ENCODE assay signal across 9 cellular contexts in genomic region chr6:47631248-47632196, GRCh38.
A peak's percentile ranks its signal among the peaks of the same experiment; 100 is the strongest.
DNase-seq lines count a peak whose midpoint lies in the region; ATAC-seq, FAIRE-seq and TF ChIP-seq lines count a peak whose summit lies in the region.
"Had no signal": no experiment of that assay in that cellular context is flagged by ENCODE, and none has a peak within 500 bp of the region (broad histone marks: within the 10 kb centered on the region; RNA-seq: fewer than 3 reads in every experiment).

No MANE protein-coding gene starts in this region.

- H3K9me3 Mint-ChIP-seq in activated T-cell treated with anti-CD3 and anti-CD28 coated beads, Interleukin-2, amount 50 U/mL, for 4 hours, result no peaks in the 10 kb centered on the region

- H3K4me1 ChIP-seq in cardiac muscle cell (ENCODE audit: low read depth), result no peaks in the 10 kb centered on the region

- peak overlapping the region; percentile 33 for H3K4me3 Mint-ChIP-seq in activated T-cell treated with anti-CD3 and anti-CD28 coated beads, Interleukin-2, amount 50 U/mL, for 4 hours

- ATAC-seq in HG02870 (IDR thresholded peaks at IDR 0.05; ENCODE audit: unreplicated experiment), result peak; percentile 59
- ATAC-seq in activated T-cell treated with anti-CD3 and anti-CD28 coated beads, Interleukin-2, amount 50 U/mL, for 4 hours, result peak; percentile 28 to 34
- ATAC-seq in sciatic nerve, result peak; percentile 52

- H3K27me3 ChIP-seq in cardiac muscle cell, result no peaks in the 10 kb centered on the region

- H3K27me3 Mint-ChIP-seq in activated T-cell treated with anti-CD3 and anti-CD28 coated beads, Interleukin-2, amount 50 U/mL, for 4 hours (ENCODE audit: low read depth), result no peaks in the 10 kb centered on the region

- no peaks in the 10 kb centered on the region for H3K9me3 ChIP-seq in cardiac muscle cell (ENCODE audit: low read depth)

- H3K36me3 ChIP-seq in cardiac muscle cell, result no peaks in the 10 kb centered on the region

- DNase-seq in GM10248 (ENCODE audit: extremely low spot score) (peak; percentile 37), NCI-H2171 (lab: John Stamatoyannopoulos, UW) (peak; percentile 47), cardiac muscle cell (ENCODE audit: low read depth in 1 of 2, low spot score in 1 of 2) (peak; percentile 51 to 70), sciatic nerve (ENCODE audit: low spot score) (no peak)
- DNase-seq in activated T-cell treated with anti-CD3 and anti-CD28 coated beads, Interleukin-2, amount 50 U/mL, for 4 hours, result no peak
- no peak for DNase-seq in stimulated activated CD8-positive, alpha-beta memory T cell treated with anti-CD3 and anti-CD28 coated beads, Interleukin-4, amount 100 ng/mL, for 48 hours

- no peaks in the 10 kb centered on the region for H3K36me3 Mint-ChIP-seq in activated T-cell treated with anti-CD3 and anti-CD28 coated beads, Interleukin-2, amount 50 U/mL, for 4 hours (ENCODE audit: insufficient read depth)

- H3K4me1 Mint-ChIP-seq in activated T-cell treated with anti-CD3 and anti-CD28 coated beads, Interleukin-2, amount 50 U/mL, for 4 hours (ENCODE audit: low read depth), result peaks cover 14% of the 10 kb centered on the region

- CTCF ChIA-PET in GM10248 (lab: Yijun Ruan, JAX), result interaction anchor here (0.6 to 6.7 kb wide), 53 partner anchors 8 to 1779 kb away, joined by 3 to 125 read pairs (median 5); partner anchors contain the start of gene OPN5

- POLR2A ChIA-PET in GM10248 (lab: Yijun Ruan, JAX), result no interaction called here

- TF ChIP-seq CTCF in GM10248 (IDR thresholded peaks at IDR 0.05; ENCODE audit: control extremely low read depth, extremely low read depth, low read depth, missing control alignments) (peak; percentile 27), cardiac muscle cell (IDR thresholded peaks at IDR 0.05; ENCODE audit: low read depth, low read length) (peak; percentile 48)

- H3K27ac ChIP-seq in cardiac muscle cell, result no peak overlapping the region

- no peak overlapping the region for H3K4me3 ChIP-seq in cardiac muscle cell

- intact Hi-C loops in sciatic nerve (cut with DNase I), result no loop called here

- FAIRE-seq in A204.1 (lab: Jason Lieb, UNC), result peak; percentile 70
- FAIRE-seq: frontal cortex had no signal

Comparison
In these comparisons a context has a peak if more than half of its experiments do, and no peak if none do; other contexts are left out.
1. DNase-seq: peak in GM10248 (single experiment), NCI-H2171 (single experiment) and cardiac muscle cell (2 of 2); none in activated T-cell treated with anti-CD3 and anti-CD28 coated beads, Interleukin-2, amount 50 U/mL, for 4 hours (single experiment), sciatic nerve (single experiment) and stimulated activated CD8-positive, alpha-beta memory T cell treated with anti-CD3 and anti-CD28 coated beads, Interleukin-4, amount 100 ng/mL, for 48 hours (single experiment).
2. Peak in every context shown above with its lines, with median percentiles within 50 percentile points of each other: ATAC-seq.